Comparison of ENCODE assay signal across 15 cellular contexts in genomic region chr3:174356596-174356995, GRCh38.
DNase-seq lines count a peak whose midpoint lies in the region; ATAC-seq and TF ChIP-seq lines count a peak whose summit lies in the region.
"Had no signal": no experiment of that assay in that cellular context is flagged by ENCODE, and none has a peak within 500 bp of the region (broad histone marks: within the 10 kb centered on the region; RNA-seq: fewer than 3 reads in every experiment).

No MANE protein-coding gene starts in this region.

- H3K27me3 Mint-ChIP-seq in progenitor cell of endocrine pancreas = no peaks in the 10 kb centered on the region
- H3K27me3 Mint-ChIP-seq: CD8-positive, alpha-beta memory T cell had no signal

- H3K9me3 ChIP-seq in IMR-90 (ENCODE audit: control insufficient read depth, insufficient read depth, low read length) (no peaks in the 10 kb centered on the region), SK-N-MC (ENCODE audit: low read depth, low read length) (0 out of 2 replicates have a peak, but pooled peaks cover 6% of the 10 kb centered on the region)
- H3K9me3 ChIP-seq: BLaER1 had no signal

- no peaks in the 10 kb centered on the region for H3K9me1 ChIP-seq in IMR-90 (ENCODE audit: insufficient read depth, low read length)

- no peak overlapping the region for H3K56ac ChIP-seq in IMR-90 (ENCODE audit: extremely low read depth, insufficient read depth, low read length)

- no peak overlapping the region for H3K4me2 ChIP-seq in IMR-90 (ENCODE audit: low read depth, low read length)
- H3K4me2 ChIP-seq: BLaER1, KMS-11 had no signal

- H4K20me1 ChIP-seq in IMR-90 (ENCODE audit: insufficient read depth, low read length) = no peaks in the 10 kb centered on the region
- H4K20me1 ChIP-seq: BLaER1 had no signal

- no peaks in the 10 kb centered on the region for H3K36me3 ChIP-seq in IMR-90 (ENCODE audit: control insufficient read depth, insufficient read depth, low read length)
- no peaks in the 10 kb centered on the region for H3K36me3 ChIP-seq in SK-N-MC (ENCODE audit: insufficient read depth, low read length)
- H3K36me3 ChIP-seq: BLaER1 had no signal

- H3K9ac ChIP-seq in IMR-90 (ENCODE audit: low read depth, low read length) = no peak overlapping the region
- H3K9ac ChIP-seq in SK-N-MC (ENCODE audit: insufficient read length) = no peak overlapping the region
- H3K9ac ChIP-seq: BLaER1, KMS-11 had no signal

- no peak overlapping the region for H4K91ac ChIP-seq in IMR-90 (ENCODE audit: insufficient read depth, low read depth, low read length)

- H2BK20ac ChIP-seq in IMR-90 (ENCODE audit: low read depth, low read length) = no peak overlapping the region

- no peaks in the 10 kb centered on the region for H3K36me3 Mint-ChIP-seq in progenitor cell of endocrine pancreas (ENCODE audit: insufficient read depth)
- H3K36me3 Mint-ChIP-seq: CD8-positive, alpha-beta memory T cell had no signal

- H3K27ac ChIP-seq in IMR-90 (ENCODE audit: insufficient read depth, low read length) (no peak overlapping the region), SK-N-MC (peak overlapping the region; percentile 1; the same call in 1 of the 2 replicates)
- H3K27ac ChIP-seq: BLaER1, KMS-11 had no signal

- TF ChIP-seq RAD21 in IMR-90 (IDR thresholded peaks at IDR 0.05; ENCODE audit: low read length) = no peak

- dilution Hi-C loops in IMR-90 (cut with HindIII; ENCODE audit: low sequenced_read_pairs, unreplicated experiment) = no loop called here

- in situ Hi-C loops in IMR-90 (cut with MboI; ENCODE audit: low sequenced_read_pairs) = no loop called here

- 80% methylated on average over 1 of the region's 1 CpG; no CpG with 5 or more reads in 1 of the 2 experiments for WGBS in IMR-90 (ENCODE audit: extremely low coverage in 2 of 2, insufficient read length in 1 of 2), 2 experiments

- no peaks in the 10 kb centered on the region for H3K4me1 ChIP-seq in IMR-90 (ENCODE audit: control insufficient read depth, insufficient read depth, low read length)
- H3K4me1 ChIP-seq: BLaER1 had no signal

- no peak overlapping the region for H3K4me3 Mint-ChIP-seq in progenitor cell of endocrine pancreas (ENCODE audit: low read depth)
- H3K4me3 Mint-ChIP-seq: CD8-positive, alpha-beta memory T cell; H9 had no signal

- intact Hi-C loops in IMR-90 (cut with micrococcal nuclease) = no loop called here

- no peaks in the 10 kb centered on the region for H3K79me1 ChIP-seq in IMR-90 (ENCODE audit: low read depth in 1 of 2, low read length in 2 of 2)

- no peak overlapping the region for H2AFZ ChIP-seq in IMR-90 (replicated peaks; ENCODE audit: low read length, poor library complexity)

- no peak overlapping the region for H2AK9ac ChIP-seq in IMR-90 (replicated peaks; ENCODE audit: low read depth, low read length, poor library complexity)

- no peak overlapping the region for H4K5ac ChIP-seq in IMR-90 (ENCODE audit: low read depth, low read length)

- POLR2A ChIA-PET in IMR-90 (lab: Charles Lee; ENCODE audit: unreplicated experiment) = no interaction called here

- ATAC-seq in IMR-90 (ENCODE audit: low read depth) (no peak), HG03175 (IDR thresholded peaks at IDR 0.05; ENCODE audit: unreplicated experiment) (no peak)
- ATAC-seq: GM12878 had no signal

- TF ChIP-seq CTCF in IMR-90 (conservative IDR thresholded peaks at IDR 0.05; ENCODE audit: low read depth, low read length) = no peak
- no peak for TF ChIP-seq CTCF in progenitor cell of endocrine pancreas (IDR thresholded peaks at IDR 0.05; ENCODE audit: unreplicated experiment)

- H2BK15ac ChIP-seq in IMR-90 (ENCODE audit: low read depth, low read length) = no peak overlapping the region

- no peaks in the 10 kb centered on the region for H3K27me3 ChIP-seq in IMR-90 (ENCODE audit: control insufficient read depth, insufficient read depth, low read length)
- H3K27me3 ChIP-seq: BLaER1 had no signal

- no peak overlapping the region for H3K4ac ChIP-seq in IMR-90 (ENCODE audit: low read depth, low read length)

- H3K9me3 Mint-ChIP-seq in progenitor cell of endocrine pancreas (ENCODE audit: low read depth) = no peaks in the 10 kb centered on the region

- TF ChIP-seq POLR2A in IMR-90 (IDR thresholded peaks at IDR 0.05; ENCODE audit: low read depth, low read length) = no peak

- H3K23ac ChIP-seq in IMR-90 (ENCODE audit: low read depth, low read length) = no peak overlapping the region

- 0 out of 2 replicates have a peak overlapping the region, but pooled peaks have one; percentile 24 for H2BK120ac ChIP-seq in IMR-90 (ENCODE audit: low read depth, low read length)

- H3K27ac Mint-ChIP-seq in progenitor cell of endocrine pancreas = peak overlapping the region; percentile 17
- H3K27ac Mint-ChIP-seq: CD8-positive, alpha-beta memory T cell; H9 had no signal

- CTCF ChIA-PET in IMR-90 (lab: Yijun Ruan, JAX) = interaction anchor here (1.1 kb wide), 1 partner anchor 9 kb away, joined by 3 read pairs; no protein-coding TSS in a partner anchor

- DNase-seq in EH (ENCODE audit: low read depth) = peak; percentile 21
- DNase-seq in IMR-90 = no peak
- DNase-seq in SK-N-MC (ENCODE audit: low read depth, low spot score) = no peak
- DNase-seq in progenitor cell of endocrine pancreas (ENCODE audit: low spot score, unreplicated experiment) = no peak
- DNase-seq in activated CD4-positive, alpha-beta T cell treated with anti-CD3 and anti-CD28 coated beads for 4 hours = no peak
- no peak for DNase-seq in dermis blood vessel endothelial cell
- no peak for DNase-seq in DMS53 (lab: John Stamatoyannopoulos, UW)
- DNase-seq: AML-193; CD8-positive, alpha-beta memory T cell; GOT3; H9 had no signal

- BruUV-seq in IMR-90 (replicated peaks; lab: Mats Ljungman, UMichigan) = no TSS peak

- H2AK5ac ChIP-seq in IMR-90 (ENCODE audit: low read depth, low read length) = no peak overlapping the region

- no peak overlapping the region for H2BK5ac ChIP-seq in IMR-90 (ENCODE audit: low read depth, low read length, poor library complexity, severe bottlenecking)

- no peak overlapping the region for H3K18ac ChIP-seq in IMR-90 (ENCODE audit: low read depth, low read length)

- no peak overlapping the region for H3K4me3 ChIP-seq in IMR-90 (ENCODE audit: insufficient read depth, low read depth, low read length)
- H3K4me3 ChIP-seq in SK-N-MC = no peak overlapping the region
- H3K4me3 ChIP-seq: BLaER1, GM12878 had no signal

- no peaks in the 10 kb centered on the region for H3K4me1 Mint-ChIP-seq in progenitor cell of endocrine pancreas (ENCODE audit: low read depth)
- H3K4me1 Mint-ChIP-seq: CD8-positive, alpha-beta memory T cell; H9 had no signal

- no peak overlapping the region for H3K14ac ChIP-seq in IMR-90 (replicated peaks; ENCODE audit: low read depth, low read length)

- H4K8ac ChIP-seq in IMR-90 (ENCODE audit: low read depth in 2 of 2, low read length in 2 of 2) = no peak overlapping the region

TF ChIP-seq in IMR-90, 13 proteins besides CTCF, POLR2A, EP300 and RAD21:
- TF ChIP-seq MAZ (IDR thresholded peaks at IDR 0.05; ENCODE audit: borderline replicate concordance, low read depth, low read length) = no peak
- no peak for TF ChIP-seq RCOR1 (IDR thresholded peaks at IDR 0.05; ENCODE audit: insufficient replicate concordance, low read length)
- no peak for TF ChIP-seq USF2 (IDR thresholded peaks at IDR 0.05; ENCODE audit: low read depth, low read length)
- no peak for TF ChIP-seq CHD1 (IDR thresholded peaks at IDR 0.05; ENCODE audit: low read depth, low read length)
- TF ChIP-seq SMC3 (IDR thresholded peaks at IDR 0.05; ENCODE audit: low read depth, low read length) = no peak
- TF ChIP-seq RFX5 (IDR thresholded peaks at IDR 0.05; ENCODE audit: low read depth, low read length) = no peak
- TF ChIP-seq NFE2L2 (IDR thresholded peaks at IDR 0.05; ENCODE audit: low read depth, low read length) = no peak
- TF ChIP-seq ELK1 (IDR thresholded peaks at IDR 0.05; ENCODE audit: borderline replicate concordance, low read depth, low read length) = no peak
- TF ChIP-seq BHLHE40 (IDR thresholded peaks at IDR 0.05; ENCODE audit: low read depth, low read length) = no peak
- TF ChIP-seq FOS (IDR thresholded peaks at IDR 0.05; ENCODE audit: low read depth, low read length) = no peak
- no peak for TF ChIP-seq MAFK (IDR thresholded peaks at IDR 0.05; ENCODE audit: low read depth, low read length)
- no peak for TF ChIP-seq CEBPB (IDR thresholded peaks at IDR 0.05; ENCODE audit: low read depth, low read length)
- no peak for TF ChIP-seq MXI1 (IDR thresholded peaks at IDR 0.05; ENCODE audit: borderline replicate concordance, low read depth, low read length)
